14 cellular contexts compared by ENCODE assay signal in the genomic region with DNA sequence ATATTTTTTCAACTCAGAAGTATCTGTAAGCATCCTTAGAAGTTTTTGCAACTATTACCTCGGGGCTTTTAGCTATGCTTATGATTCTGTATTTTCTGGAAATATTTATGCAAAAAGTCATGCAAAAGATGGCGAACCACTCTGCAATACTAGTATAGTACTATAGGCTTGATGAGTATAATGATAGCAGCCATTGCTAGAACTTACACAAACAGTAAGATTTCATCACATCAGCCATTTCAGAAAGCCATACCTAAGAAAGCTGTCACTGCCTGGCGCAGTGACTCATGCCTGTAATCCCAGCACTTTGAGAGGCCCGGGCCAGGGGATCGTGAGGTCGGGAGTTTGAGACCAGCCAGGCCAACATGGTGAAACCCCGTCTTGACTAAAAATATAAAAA.
DNase-seq lines count a peak whose midpoint lies in the region.
"Had no signal": no experiment of that assay in that cellular context is flagged by ENCODE, and none has a peak within 500 bp of the region (broad histone marks: within the 10 kb centered on the region; RNA-seq: fewer than 3 reads in every experiment).

No MANE protein-coding gene starts in this region.

- DNase-seq in ELR (ENCODE audit: low read depth) (peak; percentile 22), HT1080 (ENCODE audit: low read depth) (peak; percentile 27), amniotic epithelial cell (ENCODE audit: low read depth) (peak; percentile 21), skeletal muscle cell (ENCODE audit: low read depth) (peak; percentile 2), ureter (ENCODE audit: low spot score) (no peak), NCI-H187 (lab: John Stamatoyannopoulos, UW) (no peak)
- DNase-seq in activated naive CD4-positive, alpha-beta T cell treated with anti-CD3 and anti-CD28 coated beads, Interleukin-2, amount 50 U/mL, for 16 hours, result no peak
- DNase-seq: C1 segment of cervical spinal cord; Calu3; CD4-positive, alpha-beta T cell; DMS 273 treated with DMSO at 0.1 percent for 48 hours; GOT3; HFFc6 had no signal

- no peak overlapping the region for H3K4me3 ChIP-seq in skeletal muscle cell (ENCODE audit: low read depth, low read length)
- H3K4me3 ChIP-seq: HAP-1 had no signal

Comparison
In these comparisons a context has a peak if more than half of its experiments do, and no peak if none do; other contexts are left out.
1. DNase-seq: peak in ELR (single experiment), HT1080 (single experiment), amniotic epithelial cell (single experiment) and skeletal muscle cell (single experiment); none in ureter (single experiment), NCI-H187 (0 of 2) and activated naive CD4-positive, alpha-beta T cell treated with anti-CD3 and anti-CD28 coated beads, Interleukin-2, amount 50 U/mL, for 16 hours (single experiment).